In genomic region chr9:132099741-132100407, GRCh38 we compare ENCODE assay signal across 34 cellular contexts. TPM values are rescaled to one million over a fixed set of nuclear protein-coding genes. Genes with fewer than 3 reads are reported as not detected.
A peak's percentile ranks its signal among the peaks of the same experiment; 100 is the strongest.
DNase-seq lines count a peak whose midpoint lies in the region; ATAC-seq, FAIRE-seq and TF ChIP-seq lines count a peak whose summit lies in the region.
"Had no signal": no experiment of that assay in that cellular context is flagged by ENCODE, and none has a peak within 500 bp of the region (broad histone marks: within the 10 kb centered on the region; RNA-seq: fewer than 3 reads in every experiment).

No MANE protein-coding gene starts in this region.

- H3K9me3 Mint-ChIP-seq in naive thymus-derived CD8-positive, alpha-beta T cell: peaks cover 0 to 5% (median 1%) of the 10 kb centered on the region in 9 donors
- H3K9me3 Mint-ChIP-seq: activated CD4-positive, alpha-beta memory T cell treated with anti-CD3 and anti-CD28 coated beads, Interleukin-2, amount 10 ng/mL, durations not matched to agents 7 days and 5 days; activated naive CD8-positive, alpha-beta T cell treated with anti-CD3 and anti-CD28 coated beads, Interleukin-2, amount 10 ng/mL, durations not matched to agents 7 days and 5 days; effector memory CD8-positive, alpha-beta T cell had no signal

- FAIRE-seq in HTR-8/SVneo (lab: Jason Lieb, UNC): no peak
- FAIRE-seq: astrocyte, keratinocyte, TTC549 had no signal

- no peak for TF ChIP-seq RAD21 in SK-N-SH (IDR thresholded peaks at IDR 0.05; ENCODE audit: low read length)

- peaks cover 3% of the 10 kb centered on the region for H3F3A ChIP-seq in SK-N-SH (replicated peaks; ENCODE audit: insufficient read depth)

- TF ChIP-seq CTCF in SK-N-SH (IDR thresholded peaks at IDR 0.05): no peak

- H3K9ac ChIP-seq in SK-N-SH: no peak overlapping the region
- H3K9ac ChIP-seq: GM23248, parathyroid adenoma had no signal

- H3K27ac Mint-ChIP-seq in naive thymus-derived CD8-positive, alpha-beta T cell: no peak overlapping the region
- H3K27ac Mint-ChIP-seq: activated CD4-positive, alpha-beta memory T cell treated with anti-CD3 and anti-CD28 coated beads, Interleukin-2, amount 10 ng/mL, durations not matched to agents 7 days and 5 days; activated naive CD8-positive, alpha-beta T cell treated with anti-CD3 and anti-CD28 coated beads, Interleukin-2, amount 10 ng/mL, durations not matched to agents 7 days and 5 days; effector memory CD8-positive, alpha-beta T cell; T-helper 17 cell had no signal

- no peak overlapping the region for H3K4me3 Mint-ChIP-seq in naive thymus-derived CD8-positive, alpha-beta T cell
- H3K4me3 Mint-ChIP-seq: activated CD4-positive, alpha-beta memory T cell treated with anti-CD3 and anti-CD28 coated beads, Interleukin-2, amount 10 ng/mL, durations not matched to agents 7 days and 5 days; activated naive CD8-positive, alpha-beta T cell treated with anti-CD3 and anti-CD28 coated beads, Interleukin-2, amount 10 ng/mL, durations not matched to agents 7 days and 5 days; effector memory CD8-positive, alpha-beta T cell; T-helper 17 cell had no signal

- POLR2A ChIA-PET in SK-N-SH (lab: Yijun Ruan, JAX): no interaction called here
- POLR2A ChIA-PET in naive thymus-derived CD8-positive, alpha-beta T cell (lab: Charles Lee): no interaction called here

- H3K36me3 Mint-ChIP-seq in naive thymus-derived CD8-positive, alpha-beta T cell: peaks cover 0 to 11% (median 0%) of the 10 kb centered on the region in 3 donors
- H3K36me3 Mint-ChIP-seq: activated naive CD8-positive, alpha-beta T cell treated with anti-CD3 and anti-CD28 coated beads, Interleukin-2, amount 10 ng/mL, durations not matched to agents 7 days and 5 days had no signal

- H3K4me2 ChIP-seq in SK-N-SH: no peak overlapping the region
- H3K4me2 ChIP-seq: smooth muscle cell had no signal

- H3K9me3 ChIP-seq in SK-N-SH (no peaks in the 10 kb centered on the region), SJSA1 (replicated peaks) (0 out of 2 replicates have a peak, but pooled peaks cover 5% of the 10 kb centered on the region)
- H3K9me3 ChIP-seq: testis had no signal

- H2AFZ ChIP-seq in SK-N-SH (ENCODE audit: low read depth): no peak overlapping the region
- H2AFZ ChIP-seq: GM23248, parathyroid adenoma had no signal

- no peak overlapping the region for H3K4me3 ChIP-seq in SK-N-SH (ENCODE audit: low read depth in 2 of 2, low read length in 1 of 2)
- H3K4me3 ChIP-seq in SJSA1: no peak overlapping the region
- H3K4me3 ChIP-seq: GM23248, heart left ventricle, right atrium auricular region, smooth muscle cell, testis had no signal

- H3K27ac ChIP-seq in SK-N-SH (ENCODE audit: low read depth in 2 of 2, low read length in 1 of 2): no peak overlapping the region
- H3K27ac ChIP-seq in SJSA1: no peak overlapping the region
- H3K27ac ChIP-seq: 22Rv1, GM23248, heart left ventricle, parathyroid adenoma, right atrium auricular region, testis had no signal

- no peaks in the 10 kb centered on the region for H3K4me1 Mint-ChIP-seq in naive thymus-derived CD8-positive, alpha-beta T cell
- H3K4me1 Mint-ChIP-seq: activated CD4-positive, alpha-beta memory T cell treated with anti-CD3 and anti-CD28 coated beads, Interleukin-2, amount 10 ng/mL, durations not matched to agents 7 days and 5 days; activated naive CD8-positive, alpha-beta T cell treated with anti-CD3 and anti-CD28 coated beads, Interleukin-2, amount 10 ng/mL, durations not matched to agents 7 days and 5 days; T-helper 17 cell had no signal

- H3K27me3 ChIP-seq in SK-N-SH (ENCODE audit: insufficient read depth) (peaks cover 14% of the 10 kb centered on the region; the same call in 1 of the 2 replicates), SJSA1 (replicated peaks) (peaks cover 22% of the 10 kb centered on the region)
- H3K27me3 ChIP-seq: right atrium auricular region, testis had no signal

- no peaks in the 10 kb centered on the region for H3K79me2 ChIP-seq in SK-N-SH (ENCODE audit: insufficient read depth)
- H3K79me2 ChIP-seq: parathyroid adenoma had no signal

- H3K36me3 ChIP-seq in SK-N-SH (replicated peaks in 1 of 2; ENCODE audit: control insufficient read depth in 1 of 2, insufficient read depth in 2 of 2, low read length in 1 of 2) (no peaks in the 10 kb centered on the region), SJSA1 (no peaks in the 10 kb centered on the region)
- H3K36me3 ChIP-seq: heart left ventricle, right atrium auricular region had no signal

- no peak for ATAC-seq in SK-N-SH treated with all-trans-retinoic acid at 6 μM for 48 hours
- ATAC-seq in naive thymus-derived CD8-positive, alpha-beta T cell: no peak
- ATAC-seq in GM21825 (IDR thresholded peaks at IDR 0.05; ENCODE audit: unreplicated experiment): no peak
- ATAC-seq: effector memory CD8-positive, alpha-beta T cell; heart left ventricle; left ventricle myocardium superior; T-helper 17 cell had no signal

- H4K20me1 ChIP-seq in SK-N-SH (ENCODE audit: insufficient read depth): no peaks in the 10 kb centered on the region

- TF ChIP-seq EP300 in SK-N-SH (IDR thresholded peaks at IDR 0.05; ENCODE audit: borderline replicate concordance in 1 of 2, low read depth in 1 of 2, low read length in 1 of 2): no peak

- peaks cover 25 to 48% (median 27%) of the 10 kb centered on the region in 5 donors for H3K27me3 Mint-ChIP-seq in naive thymus-derived CD8-positive, alpha-beta T cell

- DNase-seq in SK-N-SH: peak; percentile 47
- DNase-seq in HT1080 (ENCODE audit: low read depth): peak; percentile 77
- peak; percentile 72 to 88 for DNase-seq in SJSA1 (ENCODE audit: low read depth in 1 of 2, low spot score in 2 of 2)
- peak; percentile 45 for DNase-seq in kidney tubule cell (ENCODE audit: low spot score)
- no peak for DNase-seq in naive thymus-derived CD8-positive, alpha-beta T cell
- no peak for DNase-seq in HTR-8/SVneo (ENCODE audit: insufficient read length, low spot score)
- DNase-seq: activated CD4-positive, alpha-beta memory T cell treated with anti-CD3 and anti-CD28 coated beads, Interleukin-2, amount 10 ng/mL, durations not matched to agents 7 days and 5 days; activated CD4-positive, CD25-positive, alpha-beta regulatory T cell treated with anti-CD3 and anti-CD28 coated beads, Interleukin-2, amount 50 U/mL, for 72 hours; activated CD8-positive, alpha-beta memory T cell treated with anti-CD3 and anti-CD28 coated beads, Interleukin-2, amount 50 U/mL, for 4 hours; activated effector memory CD4-positive, alpha-beta T cell treated with Interleukin-2 at 50 U/mL for 16 hours; activated naive CD8-positive, alpha-beta T cell treated with anti-CD3 and anti-CD28 coated beads, Interleukin-2, amount 10 ng/mL, durations not matched to agents 7 days and 5 days; C1 segment of cervical spinal cord; central memory CD4-positive, alpha-beta T cell; COR-L47; cortex of kidney; effector memory CD8-positive, alpha-beta T cell; erythroblast; GM23248; heart left ventricle; left ventricle myocardium superior; NCI-H2107; NCI-H345; stimulated activated naive CD4-positive, alpha-beta T cell treated with Interleukin-2 at 50 U/mL for 16 hours; T-helper 17 cell; testis had no signal

- H3K4me1 ChIP-seq in SK-N-SH (ENCODE audit: control insufficient read depth in 1 of 2, insufficient read depth in 2 of 2, low read depth in 1 of 2, low read length in 1 of 2): peaks cover under 1 to 7% of the 10 kb centered on the region in 2 experiments; a peak in 2 of 4 replicates
- peaks cover 7% of the 10 kb centered on the region for H3K4me1 ChIP-seq in SJSA1 (replicated peaks)
- H3K4me1 ChIP-seq: heart left ventricle, parathyroid adenoma, right atrium auricular region, testis had no signal

- 29% methylated on average over 7 of the region's 8 CpGs for WGBS in SK-N-SH (ENCODE audit: low lambda C conversion rate)

- no peaks in the 10 kb centered on the region for H3K9me2 ChIP-seq in SK-N-SH

- CTCF ChIA-PET in SK-N-SH (lab: Yijun Ruan, JAX): interaction anchor here (0.7 to 1.6 kb wide), 3 partner anchors 25 to 168 kb away, joined by 3 to 6 read pairs (median 3); no protein-coding TSS in a partner anchor

TF ChIP-seq in SK-N-SH, 30 proteins besides CTCF, POLR2A, EP300 and RAD21 (continues in another document):
- no peak for TF ChIP-seq TEAD4 (IDR thresholded peaks at IDR 0.05; ENCODE audit: borderline replicate concordance, insufficient read depth)
- TF ChIP-seq RCOR1 (IDR thresholded peaks at IDR 0.05; ENCODE audit: low read length): no peak
- TF ChIP-seq EZH2phosphoT487 (IDR thresholded peaks at IDR 0.05; ENCODE audit: borderline replicate concordance, low read depth): no peak
- TF ChIP-seq POLR2AphosphoS5 (IDR thresholded peaks at IDR 0.05; ENCODE audit: low read depth, low read length): no peak
- TF ChIP-seq GABPA (IDR thresholded peaks at IDR 0.05; ENCODE audit: low read depth): no peak
- TF ChIP-seq MXI1 (IDR thresholded peaks at IDR 0.05; ENCODE audit: low read depth, low read length): no peak
- TF ChIP-seq RXRA (IDR thresholded peaks at IDR 0.05; ENCODE audit: borderline replicate concordance, low read depth): no peak

TF ChIP-seq in SK-N-SH treated with all-trans-retinoic acid at 6 μM for 48 hours, 23 proteins besides CTCF, POLR2A, EP300 and RAD21 (continues in another document):
- TF ChIP-seq ZFP30 (CRISPR knock-in tag; IDR thresholded peaks at IDR 0.05) (no peak), ZFP3 (CRISPR knock-in tag; IDR thresholded peaks at IDR 0.05) (no peak)

RNA-seq across cellular contexts. Expression of gene MED27, which starts 20.2 kb away (rescaled TPM):
- 35.0 and 38.2 TPM in 2 replicates for polyA plus RNA-seq in SK-N-SH (2012; rRNA removed)
- 27.6 and 33.7 TPM in 2 replicates for polyA plus RNA-seq in SK-N-SH (2012; cell fraction: cytosol; rRNA removed)
- polyA plus RNA-seq in SK-N-SH (2012; cell fraction: nucleus; rRNA removed): 26.2 and 26.9 TPM in 2 replicates
- 59.5 and 63.5 TPM in 2 replicates for total RNA-seq in HT1080 (2014; rRNA removed; shearing (Covaris generic))
- 28.6 and 31.0 TPM in 2 replicates for polyA plus RNA-seq in HT1080 (2015; cell fraction: cytosol; rRNA removed)
- 25.7 and 25.8 TPM in 2 replicates for polyA plus RNA-seq in HT1080 (2015; cell fraction: nucleus; rRNA removed)
- total RNA-seq in SJSA1 (2014; rRNA removed; shearing (Covaris generic)): 30.6 and 33.1 TPM in 2 replicates
- total RNA-seq in naive thymus-derived CD8-positive, alpha-beta T cell: 10 to 100 TPM; 14.3 to 15.7 TPM
- polyA plus RNA-seq in naive thymus-derived CD8-positive, alpha-beta T cell: 10 to 100 TPM; 36.3 to 43.4 (median 36.6) TPM

Comparison
In these comparisons a context has a peak if more than half of its experiments do, and no peak if none do; other contexts are left out.
1. DNase-seq: peak in SK-N-SH (single experiment), HT1080 (single experiment), SJSA1 (2 of 2) and kidney tubule cell (single experiment); none in naive thymus-derived CD8-positive, alpha-beta T cell (0 of 10) and HTR-8/SVneo (single experiment).